14 cellular contexts compared by ENCODE assay signal in the genomic region with DNA sequence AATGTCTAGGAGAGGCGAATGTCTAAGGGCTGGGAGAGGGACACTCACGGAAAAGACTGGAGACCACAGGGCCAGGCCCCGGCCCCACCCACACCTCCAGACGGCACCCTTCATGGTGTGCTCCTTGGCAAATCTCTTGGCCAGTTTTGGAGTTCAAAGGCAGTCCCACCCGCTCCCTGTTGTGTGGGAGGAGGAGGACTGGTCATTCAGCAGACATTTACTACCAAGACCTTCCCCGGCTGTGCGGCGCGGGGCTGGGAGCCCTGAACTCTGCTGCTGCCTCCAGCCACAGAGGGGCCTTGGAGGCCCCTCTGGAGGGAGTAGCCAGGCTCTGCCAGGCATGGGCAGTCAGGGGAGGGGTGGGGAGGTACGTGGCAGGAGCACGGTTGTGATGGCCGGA. TPM values are rescaled to one million over a fixed set of nuclear protein-coding genes. Genes with fewer than 3 reads are reported as not detected.
DNase-seq lines count a peak whose midpoint lies in the region; ATAC-seq and TF ChIP-seq lines count a peak whose summit lies in the region.
"Had no signal": no experiment of that assay in that cellular context is flagged by ENCODE, and none has a peak within 500 bp of the region (broad histone marks: within the 10 kb centered on the region; RNA-seq: fewer than 3 reads in every experiment).

No MANE protein-coding gene starts in this region.

- H4K20me1 ChIP-seq in HCT116 (ENCODE audit: insufficient read depth): no peaks in the 10 kb centered on the region

- intact Hi-C loops in CD4-positive, alpha-beta T cell (cut with DNase I, micrococcal nuclease): no loop called here
- intact Hi-C loops in HCT116 (cut with micrococcal nuclease) (no loop called here), sigmoid colon (cut with DNase I) (no loop called here)
- intact Hi-C loops in CD4-positive, alpha-beta memory T cell (cut with micrococcal nuclease): no loop called here

- TF ChIP-seq RAD21 in HCT116 (IDR thresholded peaks at IDR 0.05; ENCODE audit: low read depth): no peak

- no peak overlapping the region for H3K4me2 ChIP-seq in HCT116 (ENCODE audit: low read length)

- H3K4me3 Mint-ChIP-seq in CD4-positive, alpha-beta T cell: no peak overlapping the region
- H3K4me3 Mint-ChIP-seq in effector memory CD8-positive, alpha-beta T cell: peak overlapping the region in 1 of 2 donors; percentile 73
- peak overlapping the region in 2 of 8 donors; percentile 5 to 10 for H3K4me3 Mint-ChIP-seq in CD4-positive, alpha-beta memory T cell

- H3K4me1 ChIP-seq in HCT116 (ENCODE audit: control insufficient read depth in 1 of 2, insufficient read depth in 2 of 2, low read length in 2 of 2) (peaks cover 0 to 9% of the 10 kb centered on the region in 2 experiments; a peak in 2 of 4 replicates), sigmoid colon (no peaks in the 10 kb centered on the region)
- peaks cover 39% of the 10 kb centered on the region for H3K4me1 ChIP-seq in CD4-positive, alpha-beta memory T cell (ENCODE audit: insufficient read depth, low read length)

- H3K27ac Mint-ChIP-seq in CD4-positive, alpha-beta T cell: peak overlapping the region; percentile 17
- H3K27ac Mint-ChIP-seq in effector memory CD8-positive, alpha-beta T cell: peak overlapping the region; percentile 94 to 95
- peak overlapping the region in 3 of 7 donors; percentile 43 to 84 (median 82) for H3K27ac Mint-ChIP-seq in CD4-positive, alpha-beta memory T cell

- H2AFZ ChIP-seq in HCT116 (ENCODE audit: low read depth, low read length, poor library complexity, severe bottlenecking): no peak overlapping the region

- peaks cover 23% of the 10 kb centered on the region for H3K4me1 Mint-ChIP-seq in CD4-positive, alpha-beta T cell (ENCODE audit: low read depth)
- H3K4me1 Mint-ChIP-seq in effector memory CD8-positive, alpha-beta T cell (ENCODE audit: low read depth in 2 of 2): peaks cover 18 to 25% of the 10 kb centered on the region in 2 donors
- H3K4me1 Mint-ChIP-seq in CD4-positive, alpha-beta memory T cell: peaks cover 18 to 40% (median 28%) of the 10 kb centered on the region in 4 donors

- TF ChIP-seq CTCF in CD4-positive, alpha-beta T cell (IDR thresholded peaks at IDR 0.05): no peak
- TF ChIP-seq CTCF in HCT116 (IDR thresholded peaks at IDR 0.05 in 2 of 3, conservative IDR thresholded peaks at IDR 0.05 in 1 of 3; ENCODE audit: borderline replicate concordance in 1 of 3, insufficient read depth in 1 of 3, low read depth in 2 of 3, low read length in 2 of 3): no peak
- TF ChIP-seq CTCF in sigmoid colon (IDR thresholded peaks at IDR 0.05): no peak

- WGBS in sigmoid colon, 2 donors: 92% methylated on average over 12 of the region's 12 CpGs

- no peak overlapping the region for H3K27ac ChIP-seq in CD4-positive, alpha-beta T cell (ENCODE audit: low read depth, low read length)
- H3K27ac ChIP-seq in HCT116 (ENCODE audit: low read depth, low read length): no peak overlapping the region
- H3K27ac ChIP-seq in sigmoid colon: no peak overlapping the region
- H3K27ac ChIP-seq in CD4-positive, alpha-beta memory T cell (ENCODE audit: low read depth, low read length): no peak overlapping the region
- H3K27ac ChIP-seq: esophagus squamous epithelium had no signal

- RAD21 ChIA-PET in HCT116 (lab: Charles Lee; ENCODE audit: low non-redundant PET in 1 of 2, low total read pairs in 2 of 2, uncharacterized antibody in 2 of 2, unreplicated experiment in 2 of 2): no interaction called here

- no peak overlapping the region for H3K9ac ChIP-seq in HCT116 (ENCODE audit: low read length)

- ATAC-seq in CD4-positive, alpha-beta T cell (ENCODE audit: poor library complexity): no peak
- peak; percentile 32; the same call in 1 of the 2 replicates for ATAC-seq in HCT116
- ATAC-seq in effector memory CD8-positive, alpha-beta T cell (replicated peaks): no peak

- no peak overlapping the region for H3K4me3 ChIP-seq in HCT116 (replicated peaks in 1 of 2; ENCODE audit: low read depth in 1 of 2, low read length in 2 of 2)
- no peak overlapping the region for H3K4me3 ChIP-seq in sigmoid colon
- H3K4me3 ChIP-seq in CD4-positive, alpha-beta memory T cell (ENCODE audit: low read length in 2 of 2): no peak overlapping the region
- H3K4me3 ChIP-seq: esophagus squamous epithelium had no signal

- peak in 1 of 10 experiments; percentile 26 for DNase-seq in CD4-positive, alpha-beta T cell
- DNase-seq in HCT116 (ENCODE audit: low read depth, low spot score): no peak
- no peak for DNase-seq in effector memory CD8-positive, alpha-beta T cell
- peak; percentile 53 for DNase-seq in sigmoid colon
- DNase-seq in CD4-positive, alpha-beta memory T cell: no peak
- no peak for DNase-seq in ecto neural progenitor cell (ENCODE audit: low spot score)
- no peak for DNase-seq in activated gamma-delta T cell treated with Interleukin-2 at 50 U/mL for 16 hours
- DNase-seq: effector CD8-positive, alpha-beta T cell; esophagus squamous epithelium; NCI-H1092 treated with DMSO at 0.1 percent for 48 hours; NCI-H2029 treated with DMSO at 0.1 percent for 48 hours; NCI-H446; RPMI8226 had no signal

- no peaks in the 10 kb centered on the region for H3K9me3 ChIP-seq in CD4-positive, alpha-beta T cell (ENCODE audit: control insufficient read depth, low read length)
- no peaks in the 10 kb centered on the region for H3K9me3 ChIP-seq in HCT116 (ENCODE audit: control insufficient read depth in 1 of 2, insufficient read depth in 1 of 2, low read depth in 1 of 2, low read length in 2 of 2)
- H3K9me3 ChIP-seq in sigmoid colon: no peaks in the 10 kb centered on the region
- H3K9me3 ChIP-seq in CD4-positive, alpha-beta memory T cell (ENCODE audit: control insufficient read depth in 1 of 2, low read length in 2 of 2): no peaks in the 10 kb centered on the region
- H3K9me3 ChIP-seq: esophagus squamous epithelium had no signal

- no peak for TF ChIP-seq EP300 in sigmoid colon (IDR thresholded peaks at IDR 0.05)

- no peaks in the 10 kb centered on the region for H3K27me3 ChIP-seq in CD4-positive, alpha-beta T cell (ENCODE audit: control insufficient read depth, insufficient read depth, low read length)
- H3K27me3 ChIP-seq in HCT116 (ENCODE audit: insufficient read depth, low read length) (no peaks in the 10 kb centered on the region), sigmoid colon (no peaks in the 10 kb centered on the region)
- H3K27me3 ChIP-seq in CD4-positive, alpha-beta memory T cell (ENCODE audit: insufficient read depth, low read length): no peaks in the 10 kb centered on the region
- H3K27me3 ChIP-seq: esophagus squamous epithelium had no signal

- CTCF ChIA-PET in CD4-positive, alpha-beta T cell (lab: Charles Lee): no interaction called here
- CTCF ChIA-PET in HCT116 (lab: Charles Lee): no interaction called here
- CTCF ChIA-PET in CD4-positive, alpha-beta memory T cell (lab: Charles Lee; ENCODE audit: partially characterized antibody): interaction anchor here (1.1 to 1.8 kb wide), 3 partner anchors 8 to 168 kb away, joined by 3 to 7 read pairs (median 3); no protein-coding TSS in a partner anchor

- H3K79me2 ChIP-seq in HCT116 (ENCODE audit: insufficient read depth, low read length): no peaks in the 10 kb centered on the region

- H3K36me3 ChIP-seq in HCT116 (ENCODE audit: control insufficient read depth in 1 of 2, insufficient read depth in 2 of 2, low read length in 2 of 2): no peaks in the 10 kb centered on the region
- no peaks in the 10 kb centered on the region for H3K36me3 ChIP-seq in sigmoid colon
- H3K36me3 ChIP-seq in CD4-positive, alpha-beta memory T cell (ENCODE audit: insufficient read depth, low read length): no peaks in the 10 kb centered on the region
- H3K36me3 ChIP-seq: esophagus squamous epithelium had no signal

- no TSS peak for BruUV-seq in HCT116 (replicated peaks; lab: Mats Ljungman, UMichigan)

- POLR2A ChIA-PET in CD4-positive, alpha-beta T cell (lab: Charles Lee): interaction anchor here (2.1 kb wide), 2 partner anchors 42 to 167 kb away, joined by 8 to 9 read pairs; partner anchors contain the start of gene GRPEL1
- POLR2A ChIA-PET in HCT116 (lab: Charles Lee): no interaction called here
- POLR2A ChIA-PET in CD4-positive, alpha-beta memory T cell (lab: Charles Lee; ENCODE audit: partially characterized antibody): interaction anchor here (3.7 kb wide), 1 partner anchor 8 kb away, joined by 45 read pairs; the partner anchor contains the start of gene TBC1D14

- no peaks in the 10 kb centered on the region for H3K9me3 Mint-ChIP-seq in CD4-positive, alpha-beta T cell
- no peaks in the 10 kb centered on the region for H3K9me3 Mint-ChIP-seq in effector memory CD8-positive, alpha-beta T cell
- H3K9me3 Mint-ChIP-seq in CD4-positive, alpha-beta memory T cell: no peaks in the 10 kb centered on the region
- H3K9me3 Mint-ChIP-seq: activated T-helper 2 cell treated with anti-CD3 and anti-CD28 coated beads, Interferon-gamma antibody, Interleukin-2, Interleukin-4, amounts not matched to agents 10 μg/mL and 5 μg/mL and 100 μg/mL, durations not matched to agents 14 hours and 24 hours and 36 hours had no signal

- no peaks in the 10 kb centered on the region for H3K9me2 ChIP-seq in HCT116 (ENCODE audit: insufficient read depth)

- TF ChIP-seq POLR2A in HCT116 (IDR thresholded peaks at IDR 0.05; ENCODE audit: borderline replicate concordance, extremely low read depth, insufficient read depth, insufficient read length) (no peak), sigmoid colon (IDR thresholded peaks at IDR 0.05) (no peak)

- H3K36me3 Mint-ChIP-seq in CD4-positive, alpha-beta T cell (ENCODE audit: low read depth): no peaks in the 10 kb centered on the region
- H3K36me3 Mint-ChIP-seq in effector memory CD8-positive, alpha-beta T cell (ENCODE audit: insufficient read depth): peaks cover 9% of the 10 kb centered on the region
- H3K36me3 Mint-ChIP-seq in CD4-positive, alpha-beta memory T cell: no peaks in the 10 kb centered on the region

- no peaks in the 10 kb centered on the region for H3K27me3 Mint-ChIP-seq in CD4-positive, alpha-beta T cell
- H3K27me3 Mint-ChIP-seq in effector memory CD8-positive, alpha-beta T cell: no peaks in the 10 kb centered on the region
- no peaks in the 10 kb centered on the region for H3K27me3 Mint-ChIP-seq in CD4-positive, alpha-beta memory T cell

TF ChIP-seq in HCT116, 20 proteins besides CTCF, POLR2A, EP300 and RAD21:
- no peak for TF ChIP-seq SIN3A (IDR thresholded peaks at IDR 0.05; ENCODE audit: low read depth)

RNA-seq across cellular contexts. Expression of gene TBC1D14, which starts 8.7 kb away (rescaled TPM):
- 10 to 100 TPM; 31.2 to 34.1 TPM for total RNA-seq in CD4-positive, alpha-beta T cell
- total RNA-seq in HCT116 (2021; ENCODE audit: unreplicated experiment): 62.9 TPM
- polyA plus RNA-seq in HCT116 (2012): 38.5 and 41.2 TPM in 2 replicates
- total RNA-seq in sigmoid colon: 10 to 100 TPM; 26.3 to 46.4 (median 32.6) TPM
- 10 to 100 TPM; 19.2 to 38.5 (median 22.2) TPM for polyA plus RNA-seq in sigmoid colon
- total RNA-seq in CD4-positive, alpha-beta memory T cell: 10 to 100 TPM; 73.7 to 80.7 TPM
- 10 to 100 TPM; 40.7 to 52.2 TPM for polyA plus RNA-seq in CD4-positive, alpha-beta memory T cell
